In genomic region chr2:236008857-236009256, GRCh38 we compare ENCODE assay signal across 8 cellular contexts.
"Had no signal": no experiment of that assay in that cellular context is flagged by ENCODE, and none has a peak within 500 bp of the region (broad histone marks: within the 10 kb centered on the region; RNA-seq: fewer than 3 reads in every experiment).

No MANE protein-coding gene starts in this region.

- ATAC-seq: GM12878 had no signal

- H3K4me3 ChIP-seq: GM12878 had no signal

- FAIRE-seq: G401.6, GM12878, GM12891, GM12892, GM18507, GM19239 had no signal

- DNase-seq: GDM1, GF-D8 had no signal
